In the genomic region with DNA sequence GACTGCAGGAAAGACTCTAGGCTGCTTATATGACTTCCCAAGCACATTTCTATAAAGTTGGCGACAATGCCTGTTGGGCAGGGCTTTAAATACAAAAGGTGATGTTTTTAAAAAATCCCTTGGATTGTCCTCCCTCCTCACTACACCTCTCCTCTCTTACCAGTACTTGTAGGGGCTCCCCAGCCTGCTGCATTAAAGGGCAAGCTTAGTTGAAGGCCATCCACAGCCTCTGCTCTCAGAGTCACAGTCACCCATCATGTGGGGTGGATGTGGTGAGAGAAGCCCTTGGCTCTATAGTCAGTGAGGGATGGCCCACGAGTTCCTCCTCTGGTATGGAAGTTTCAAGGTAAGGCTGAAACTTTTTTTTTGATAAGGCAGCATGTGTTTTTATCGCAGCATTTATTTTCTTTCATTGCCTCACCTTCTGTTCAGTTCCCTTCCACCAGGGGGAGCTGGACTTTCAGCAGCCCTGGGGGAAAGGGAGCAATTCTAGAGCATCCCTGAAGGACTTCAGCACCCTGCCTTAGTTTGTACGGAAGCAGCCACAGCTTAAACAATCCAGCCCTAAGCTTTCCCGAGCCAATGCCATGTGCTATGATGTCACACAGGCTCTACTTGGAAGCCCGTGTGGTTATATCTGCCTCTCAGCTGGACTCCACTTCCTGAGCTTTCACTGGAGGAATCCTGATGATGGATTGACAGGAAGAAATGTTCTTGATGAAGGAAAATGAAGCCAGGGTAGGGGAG, we compare ENCODE assay signal across 8 cellular contexts.
DNase-seq lines count a peak whose midpoint lies in the region; ATAC-seq lines count a peak whose summit lies in the region.

No MANE protein-coding gene starts in this region.

- peak; percentile 5 to 30 for DNase-seq in NCI-H187 (lab: John Stamatoyannopoulos, UW)
- no peak for DNase-seq in NCI-H187 treated with DMSO at 0.1 percent for 48 hours (lab: John Stamatoyannopoulos, UW)
- peak; percentile 3 for DNase-seq in HS-5 (ENCODE audit: low read depth)
- DNase-seq in T-helper 2 cell treated with Interferon-gamma antibody and Interleukin-4, amounts not matched to agents 5 μg/mL and 100 μg/mL, for 36 hours (ENCODE audit: low spot score): peak; percentile 15
- peak; percentile 6 to 14 (median 13) for DNase-seq in effector memory CD8-positive, alpha-beta T cell
- DNase-seq in trophoblast cell: peak; percentile 10 to 74
- DNase-seq in epidermal melanocyte (ENCODE audit: insufficient read length, low spot score): no peak

- no peaks in the 10 kb centered on the region for H3K79me2 ChIP-seq in trophoblast cell (ENCODE audit: control insufficient read depth, insufficient read depth, low read length, poor library complexity)

- no peaks in the 10 kb centered on the region for H3K9me3 ChIP-seq in trophoblast cell (ENCODE audit: insufficient read depth, low read depth, low read length)

- no peak overlapping the region for H3K9ac ChIP-seq in trophoblast cell (ENCODE audit: low read length)

- no peak overlapping the region for H3K4me2 ChIP-seq in trophoblast cell (ENCODE audit: low read length)

- no peak overlapping the region for H3K18ac ChIP-seq in trophoblast cell (ENCODE audit: low read length)

- H3K27me3 ChIP-seq in trophoblast cell (ENCODE audit: insufficient read depth, low read length): no peaks in the 10 kb centered on the region

- H2AFZ ChIP-seq in trophoblast cell (ENCODE audit: insufficient read depth, low read length, poor library complexity): no peak overlapping the region

- H3K4me1 ChIP-seq in trophoblast cell (ENCODE audit: control insufficient read depth in 1 of 2, insufficient read depth in 2 of 2, low read length in 2 of 2): no peaks in the 10 kb centered on the region

- no peaks in the 10 kb centered on the region for H3K4me1 Mint-ChIP-seq in T-helper 2 cell treated with Interferon-gamma antibody and Interleukin-4, amounts not matched to agents 5 μg/mL and 100 μg/mL, for 36 hours (ENCODE audit: low read depth)
- H3K4me1 Mint-ChIP-seq in effector memory CD8-positive, alpha-beta T cell (ENCODE audit: low read depth in 2 of 2): no peaks in the 10 kb centered on the region

- peak; percentile 79 for ATAC-seq in GM19467 (IDR thresholded peaks at IDR 0.05; ENCODE audit: unreplicated experiment)
- no peak for ATAC-seq in effector memory CD8-positive, alpha-beta T cell (replicated peaks)

- H3K27me3 Mint-ChIP-seq in T-helper 2 cell treated with Interferon-gamma antibody and Interleukin-4, amounts not matched to agents 5 μg/mL and 100 μg/mL, for 36 hours (ENCODE audit: low read depth): no peaks in the 10 kb centered on the region
- H3K27me3 Mint-ChIP-seq in effector memory CD8-positive, alpha-beta T cell: peaks cover 5 to 21% of the 10 kb centered on the region in 2 donors

- H3K4me3 ChIP-seq in trophoblast cell (ENCODE audit: low read depth, low read length): no peak overlapping the region

- no peak overlapping the region for H3K4ac ChIP-seq in trophoblast cell (ENCODE audit: low read depth, low read length)

- no peaks in the 10 kb centered on the region for H3K36me3 ChIP-seq in trophoblast cell (ENCODE audit: control insufficient read depth in 1 of 2, insufficient read depth in 2 of 2, low read length in 2 of 2)

- H3K36me3 Mint-ChIP-seq in T-helper 2 cell treated with Interferon-gamma antibody and Interleukin-4, amounts not matched to agents 5 μg/mL and 100 μg/mL, for 36 hours (ENCODE audit: low read depth): no peaks in the 10 kb centered on the region
- H3K36me3 Mint-ChIP-seq in effector memory CD8-positive, alpha-beta T cell (ENCODE audit: insufficient read depth): no peaks in the 10 kb centered on the region

- H3K9me3 Mint-ChIP-seq in T-helper 2 cell treated with Interferon-gamma antibody and Interleukin-4, amounts not matched to agents 5 μg/mL and 100 μg/mL, for 36 hours: no peaks in the 10 kb centered on the region
- H3K9me3 Mint-ChIP-seq in effector memory CD8-positive, alpha-beta T cell: no peaks in the 10 kb centered on the region

- no peak overlapping the region for H4K8ac ChIP-seq in trophoblast cell (ENCODE audit: low read depth, low read length)

- no peak overlapping the region for H3K27ac ChIP-seq in trophoblast cell (ENCODE audit: low read depth, low read length)

- H3K27ac Mint-ChIP-seq in T-helper 2 cell treated with Interferon-gamma antibody and Interleukin-4, amounts not matched to agents 5 μg/mL and 100 μg/mL, for 36 hours: no peak overlapping the region
- no peak overlapping the region for H3K27ac Mint-ChIP-seq in effector memory CD8-positive, alpha-beta T cell

- no peak overlapping the region for H4K12ac ChIP-seq in trophoblast cell (ENCODE audit: low read depth, low read length)

- H3K14ac ChIP-seq in trophoblast cell (ENCODE audit: low read length): no peak overlapping the region

- H3K4me3 Mint-ChIP-seq in T-helper 2 cell treated with Interferon-gamma antibody and Interleukin-4, amounts not matched to agents 5 μg/mL and 100 μg/mL, for 36 hours: no peak overlapping the region
- H3K4me3 Mint-ChIP-seq in effector memory CD8-positive, alpha-beta T cell: no peak overlapping the region

- no peak overlapping the region for H2AK5ac ChIP-seq in trophoblast cell (ENCODE audit: low read length)

- no peak overlapping the region for H3K23ac ChIP-seq in trophoblast cell (ENCODE audit: low read length)

- H2BK5ac ChIP-seq in trophoblast cell (ENCODE audit: low read depth, low read length, poor library complexity): no peak overlapping the region

- WGBS in trophoblast cell (ENCODE audit: extremely low coverage, insufficient coverage, insufficient read length): no CpG with 5 or more reads among the region's 6 CpGs

- H2BK12ac ChIP-seq in trophoblast cell (ENCODE audit: low read length): no peak overlapping the region

- no peak overlapping the region for H2BK120ac ChIP-seq in trophoblast cell (ENCODE audit: insufficient read depth, low read length, poor library complexity)

- no peak overlapping the region for H4K91ac ChIP-seq in trophoblast cell (ENCODE audit: low read depth, low read length)

- no peaks in the 10 kb centered on the region for H3K79me1 ChIP-seq in trophoblast cell (ENCODE audit: low read length)

Comparison
In these comparisons a context has a peak if more than half of its experiments do, and no peak if none do; other contexts are left out.
1. DNase-seq: peak in NCI-H187 (2 of 2), HS-5 (single experiment), T-helper 2 cell treated with Interferon-gamma antibody and Interleukin-4, amounts not matched to agents 5 μg/mL and 100 μg/mL, for 36 hours (single experiment), effector memory CD8-positive, alpha-beta T cell (3 of 3) and trophoblast cell (2 of 2); none in NCI-H187 treated with DMSO at 0.1 percent for 48 hours (single experiment) and epidermal melanocyte (single experiment).